In genomic region chr20:52493177-52493711, GRCh38 we compare ENCODE assay signal across 8 cellular contexts.
DNase-seq lines count a peak whose midpoint lies in the region; FAIRE-seq and TF ChIP-seq lines count a peak whose summit lies in the region.

No MANE protein-coding gene starts in this region.

- H3K4me1 ChIP-seq in spleen: peaks cover 0 to 9% (median 0%) of the 10 kb centered on the region in 6 donors

- peak overlapping the region; percentile 15 for H3K27ac ChIP-seq in neural cell (ENCODE audit: low read length)
- peak overlapping the region in 3 of 8 donors; percentile 10 to 45 (median 35) for H3K27ac ChIP-seq in spleen

- peak overlapping the region; percentile 21 for H3K4me2 ChIP-seq in neural cell (ENCODE audit: low read length)

- H3K9me3 ChIP-seq in neural cell (ENCODE audit: low read length): no peaks in the 10 kb centered on the region
- H3K9me3 ChIP-seq in spleen: peaks cover 0 to 4% (median 0%) of the 10 kb centered on the region in 8 donors

- no peaks in the 10 kb centered on the region for H4K20me1 ChIP-seq in neural cell (ENCODE audit: insufficient read depth)

- no peak overlapping the region for H2AFZ ChIP-seq in neural cell (ENCODE audit: low read depth, low read length)

- no peak overlapping the region for H3K4me3 ChIP-seq in bronchial epithelial cell (ENCODE audit: low read depth, low read length)
- H3K4me3 ChIP-seq in neural cell (ENCODE audit: low read length): no peak overlapping the region
- peak overlapping the region in 3 of 8 donors; percentile 10 to 44 (median 17) for H3K4me3 ChIP-seq in spleen

- no peaks in the 10 kb centered on the region for H3F3A ChIP-seq in neural cell (ENCODE audit: insufficient read depth, low read length, poor library complexity, severe bottlenecking)

- no peaks in the 10 kb centered on the region for H3K36me3 ChIP-seq in bronchial epithelial cell (ENCODE audit: control insufficient read depth, insufficient read depth, low read length)
- no peaks in the 10 kb centered on the region for H3K36me3 ChIP-seq in neural cell (ENCODE audit: insufficient read depth, low read length)
- no peaks in the 10 kb centered on the region for H3K36me3 ChIP-seq in spleen

- H3K9me2 ChIP-seq in neural cell (ENCODE audit: insufficient read depth, low read length): no peaks in the 10 kb centered on the region

- TF ChIP-seq CTCF in bronchial epithelial cell (IDR thresholded peaks at IDR 0.05; ENCODE audit: insufficient read depth, low read length, severe bottlenecking): no peak
- TF ChIP-seq CTCF in neural cell (IDR thresholded peaks at IDR 0.05; ENCODE audit: poor library complexity, severe bottlenecking): no peak
- no peak for TF ChIP-seq CTCF in spleen (IDR thresholded peaks at IDR 0.05 in 8 of 11, conservative IDR thresholded peaks at IDR 0.05 in 3 of 11)

- peak; percentile 72 for TF ChIP-seq EP300 in neural cell (conservative IDR thresholded peaks at IDR 0.05; ENCODE audit: poor library complexity, severe bottlenecking)

- H3K79me2 ChIP-seq in neural cell (replicated peaks; ENCODE audit: insufficient read depth, low read length): no peaks in the 10 kb centered on the region

- TF ChIP-seq RAD21 in neural cell (conservative IDR thresholded peaks at IDR 0.05): no peak

- TF ChIP-seq POLR2A in spleen (IDR thresholded peaks at IDR 0.05): no peak

- DNase-seq in EL (peak; percentile 26), NCI-H345 treated with DMSO at 0.1 percent for 48 hours (lab: John Stamatoyannopoulos, UW; ENCODE audit: unreplicated experiment) (peak; percentile 86), bronchial epithelial cell (ENCODE audit: low read depth) (peak; percentile 64), epidermal melanocyte (ENCODE audit: insufficient read length, low spot score) (no peak), DMS53 treated with DMSO at 0.1 percent for 48 hours (lab: John Stamatoyannopoulos, UW; ENCODE audit: unreplicated experiment) (no peak), GM19238 (ENCODE audit: insufficient read length, low spot score) (no peak), spleen (no peak)

- no peak for FAIRE-seq in bronchial epithelial cell (lab: Jason Lieb, UNC)

- WGBS in spleen, 5 donors: 1 to 4% (median 3%) methylated on average over 9 of the region's 9 CpGs

- H3K27me3 ChIP-seq in bronchial epithelial cell (ENCODE audit: control insufficient read depth, insufficient read depth, low read length) (no peaks in the 10 kb centered on the region), neural cell (ENCODE audit: insufficient read depth, low read depth, low read length) (no peaks in the 10 kb centered on the region), spleen (replicated peaks in 1 of 7) (peaks cover 0 to 16% (median 0%) of the 10 kb centered on the region in 7 donors)

- H3K9ac ChIP-seq in neural cell (ENCODE audit: low read length): no peak overlapping the region

- intact Hi-C loops in spleen (cut with DNase I; ENCODE audit: low total_unique reads): no loop called here

TF ChIP-seq in neural cell, 6 proteins besides CTCF, POLR2A, EP300 and RAD21:
- TF ChIP-seq EZH2 (IDR thresholded peaks at IDR 0.05; ENCODE audit: borderline replicate concordance, insufficient read depth, low read length, poor library complexity, severe bottlenecking): no peak
- no peak for TF ChIP-seq REST (IDR thresholded peaks at IDR 0.05; ENCODE audit: borderline replicate concordance)
- no peak for TF ChIP-seq TAF1 (IDR thresholded peaks at IDR 0.05; ENCODE audit: low read depth)
- no peak for TF ChIP-seq POLR2AphosphoS5 (IDR thresholded peaks at IDR 0.05)
- TF ChIP-seq SMC3 (conservative IDR thresholded peaks at IDR 0.05; ENCODE audit: poor library complexity): no peak
- no peak for TF ChIP-seq MXI1 (conservative IDR thresholded peaks at IDR 0.05; ENCODE audit: poor library complexity, severe bottlenecking)

Comparison
In these comparisons a context has a peak if more than half of its experiments do, and no peak if none do; other contexts are left out.
1. DNase-seq: peak in EL (single experiment), NCI-H345 treated with DMSO at 0.1 percent for 48 hours (single experiment) and bronchial epithelial cell (single experiment); none in epidermal melanocyte (single experiment), DMS53 treated with DMSO at 0.1 percent for 48 hours (single experiment), GM19238 (single experiment) and spleen (single experiment).